20 cellular contexts compared by ENCODE assay signal in genomic region chr14:39318574-39318973, GRCh38.
"Had no signal": no experiment of that assay in that cellular context is flagged by ENCODE, and none has a peak within 500 bp of the region (broad histone marks: within the 10 kb centered on the region; RNA-seq: fewer than 3 reads in every experiment).

No MANE protein-coding gene starts in this region.

- H3K27ac ChIP-seq: brain microvascular endothelial cell, coronary artery, neural progenitor cell, right atrium auricular region, skin epidermis, tibial nerve, WERI-Rb-1 had no signal

- DNase-seq: activated CD4-positive, alpha-beta T cell treated with anti-CD3 and anti-CD28 coated beads, Interleukin-2, amount 50 U/mL, for 48 hours; activated naive CD8-positive, alpha-beta T cell treated with anti-CD3 and anti-CD28 coated beads for 36 hours; anterior cingulate cortex; brain microvascular endothelial cell; central memory CD4-positive, alpha-beta T cell; hippocampal formation; midbrain; stimulated activated CD4-positive, alpha-beta T cell treated with anti-CD3 and anti-CD28 coated beads, Interleukin-2, amount 100 ng/mL, for 48 hours; SW 1271; T-helper 2 cell; WERI-Rb-1 had no signal

- ATAC-seq: left lobe of liver had no signal

- H3K9ac ChIP-seq: neural progenitor cell had no signal

- H3K4me2 ChIP-seq: neural progenitor cell had no signal

- FAIRE-seq: keratinocyte, urothelium cell line had no signal

- H3K36me3 ChIP-seq: brain microvascular endothelial cell, WERI-Rb-1 had no signal

- H3K27me3 ChIP-seq: brain microvascular endothelial cell, neural progenitor cell, right atrium auricular region, tibial nerve had no signal

- H2AFZ ChIP-seq: neural progenitor cell had no signal

- H3K4me1 ChIP-seq: right atrium auricular region, tibial nerve had no signal

- H3K9me3 ChIP-seq: right atrium auricular region, tibial nerve had no signal

- H3K4me3 ChIP-seq: coronary artery, lung, neural progenitor cell, right atrium auricular region, skin epidermis, tibial nerve had no signal
